Comparison of ENCODE assay signal across 9 cellular contexts in genomic region chr1:42966688-42967609, GRCh38. TPM values are rescaled to one million over a fixed set of nuclear protein-coding genes. Genes with fewer than 3 reads are reported as not detected.
A peak's percentile ranks its signal among the peaks of the same experiment; 100 is the strongest.
DNase-seq lines count a peak whose midpoint lies in the region; ATAC-seq and TF ChIP-seq lines count a peak whose summit lies in the region.
"Had no signal": no experiment of that assay in that cellular context is flagged by ENCODE, and none has a peak within 500 bp of the region (broad histone marks: within the 10 kb centered on the region; RNA-seq: fewer than 3 reads in every experiment).

No MANE protein-coding gene starts in this region.

- H3K4me1 ChIP-seq in NT2/D1 (ENCODE audit: insufficient read depth, insufficient read length), result peaks cover 14% of the 10 kb centered on the region
- peaks cover 0 to 12% of the 10 kb centered on the region in 2 donors for H3K4me1 ChIP-seq in esophagus (ENCODE audit: control insufficient read depth in 2 of 2, insufficient read depth in 2 of 2, low read length in 1 of 2)
- H3K4me1 ChIP-seq in right atrium auricular region, result peaks cover 0 to 14% of the 10 kb centered on the region in 2 donors

- H3K27me3 Mint-ChIP-seq in glutamatergic neuron (ENCODE audit: unreplicated experiment), result peaks cover 7% of the 10 kb centered on the region
- H3K27me3 Mint-ChIP-seq: activated naive CD8-positive, alpha-beta T cell treated with anti-CD3 and anti-CD28 coated beads, Interleukin-2, amount 10 ng/mL, durations not matched to agents 7 days and 5 days had no signal

- CTCF ChIA-PET in AG04450 (lab: Charles Lee), result interaction anchor here (0.8 to 0.9 kb wide), 2 partner anchors 53 to 107 kb away, joined by 3 to 4 read pairs; no protein-coding TSS in a partner anchor

- DNase-seq in AG04450 (ENCODE audit: low read depth, low spot score), result peak; percentile 76
- DNase-seq in HK-2 (ENCODE audit: unreplicated experiment), result peak; percentile 85
- DNase-seq in NT2/D1 (ENCODE audit: low read depth, low spot score), result no peak
- peak; percentile 97 for DNase-seq in retinal pigment epithelial cell (ENCODE audit: low read depth)
- no peak for DNase-seq in right atrium auricular region (ENCODE audit: low spot score)
- DNase-seq in glutamatergic neuron, result no peak
- DNase-seq: activated naive CD8-positive, alpha-beta T cell treated with anti-CD3 and anti-CD28 coated beads, Interleukin-2, amount 10 ng/mL, durations not matched to agents 7 days and 5 days had no signal

- H3K9me3 Mint-ChIP-seq in glutamatergic neuron (ENCODE audit: unreplicated experiment), result peaks cover 1% of the 10 kb centered on the region
- H3K9me3 Mint-ChIP-seq: activated naive CD8-positive, alpha-beta T cell treated with anti-CD3 and anti-CD28 coated beads, Interleukin-2, amount 10 ng/mL, durations not matched to agents 7 days and 5 days had no signal

- WGBS in esophagus, 2 donors, result 40 to 42% methylated on average over 10 of the region's 10 CpGs

- H3K4me3 ChIP-seq in AG04450 (ENCODE audit: low read depth, low read length) (no peak overlapping the region), NT2/D1 (ENCODE audit: insufficient read length, low read depth) (no peak overlapping the region), esophagus (ENCODE audit: low read depth in 1 of 2, low read length in 2 of 2) (no peak overlapping the region), retinal pigment epithelial cell (ENCODE audit: low read length) (no peak overlapping the region), right atrium auricular region (no peak overlapping the region)

- ATAC-seq in HG03135 (IDR thresholded peaks at IDR 0.05; ENCODE audit: unreplicated experiment), result no peak

- H3K9ac ChIP-seq in NT2/D1 (ENCODE audit: insufficient read length, low read depth), result peak overlapping the region; percentile 66

- TF ChIP-seq CTCF in AG04450 (IDR thresholded peaks at IDR 0.05; ENCODE audit: low read depth, low read length), result no peak
- no peak for TF ChIP-seq CTCF in retinal pigment epithelial cell (conservative IDR thresholded peaks at IDR 0.05; ENCODE audit: low read depth, low read length)
- no peak for TF ChIP-seq CTCF in right atrium auricular region (IDR thresholded peaks at IDR 0.05)
- TF ChIP-seq CTCF in glutamatergic neuron (IDR thresholded peaks at IDR 0.05; ENCODE audit: partially characterized antibody, unreplicated experiment), result no peak

- POLR2A ChIA-PET in AG04450 (lab: Yijun Ruan, JAX), result interaction anchor here (0.5 to 1.1 kb wide), 3 partner anchors 8 to 1301 kb away, joined by 3 read pairs; no protein-coding TSS in a partner anchor

- no peaks in the 10 kb centered on the region for H3K36me3 Mint-ChIP-seq in glutamatergic neuron (ENCODE audit: unreplicated experiment)
- H3K36me3 Mint-ChIP-seq: activated naive CD8-positive, alpha-beta T cell treated with anti-CD3 and anti-CD28 coated beads, Interleukin-2, amount 10 ng/mL, durations not matched to agents 7 days and 5 days had no signal

- H3K27ac ChIP-seq in AG04450 (ENCODE audit: low read depth, low read length) (peak overlapping the region; percentile 93), esophagus (ENCODE audit: low read depth in 2 of 2, low read length in 1 of 2) (peak overlapping the region; percentile 88 to 90), right atrium auricular region (no peak overlapping the region)

- no peak overlapping the region for H3K4me3 Mint-ChIP-seq in glutamatergic neuron (ENCODE audit: unreplicated experiment)
- H3K4me3 Mint-ChIP-seq: activated naive CD8-positive, alpha-beta T cell treated with anti-CD3 and anti-CD28 coated beads, Interleukin-2, amount 10 ng/mL, durations not matched to agents 7 days and 5 days had no signal

- H3K36me3 ChIP-seq in NT2/D1 (ENCODE audit: insufficient read depth, insufficient read length, low read length) (peaks cover 23% of the 10 kb centered on the region), esophagus (ENCODE audit: control insufficient read depth in 2 of 2, insufficient read depth in 2 of 2, low read length in 1 of 2) (no peaks in the 10 kb centered on the region), right atrium auricular region (no peaks in the 10 kb centered on the region)

- H3K27me3 ChIP-seq in AG04450 (ENCODE audit: control insufficient read depth, insufficient read depth, low read length) (no peaks in the 10 kb centered on the region), NT2/D1 (ENCODE audit: insufficient read depth, insufficient read length) (no peaks in the 10 kb centered on the region), esophagus (ENCODE audit: control insufficient read depth in 1 of 2, insufficient read depth in 2 of 2, low read length in 2 of 2) (no peaks in the 10 kb centered on the region), right atrium auricular region (no peaks in the 10 kb centered on the region)

- H3K9me3 ChIP-seq in AG04450 (ENCODE audit: control insufficient read depth, insufficient read depth, low read length) (no peaks in the 10 kb centered on the region), NT2/D1 (ENCODE audit: insufficient read depth, low read length) (no peaks in the 10 kb centered on the region), esophagus (ENCODE audit: control insufficient read depth in 2 of 2, insufficient read depth in 1 of 2, low read depth in 1 of 2, low read length in 1 of 2) (no peaks in the 10 kb centered on the region), right atrium auricular region (no peaks in the 10 kb centered on the region)

- no peak overlapping the region for H3K27ac Mint-ChIP-seq in glutamatergic neuron (ENCODE audit: unreplicated experiment)
- H3K27ac Mint-ChIP-seq: activated naive CD8-positive, alpha-beta T cell treated with anti-CD3 and anti-CD28 coated beads, Interleukin-2, amount 10 ng/mL, durations not matched to agents 7 days and 5 days had no signal

- peaks cover 12% of the 10 kb centered on the region for H3K4me1 Mint-ChIP-seq in glutamatergic neuron (ENCODE audit: low read depth, unreplicated experiment)

RNA-seq across cellular contexts. Expression of gene SLC2A1, which starts 8.3 kb away (rescaled TPM):
- 114 and 140 TPM in 2 replicates for polyA plus RNA-seq in AG04450 (2011; rRNA removed)
- 125 and 154 TPM in 2 replicates for polyA minus RNA-seq in AG04450 (2011; rRNA and poly(A)+ RNA removed)
- polyA plus RNA-seq in esophagus, result 100 to 1,000 TPM in 1 of 2 donors, 10 to 100 TPM in 1; 70.3 to 115 TPM
- 10 to 100 TPM; 25.0 to 51.5 TPM for total RNA-seq in right atrium auricular region
- total RNA-seq in glutamatergic neuron (ENCODE audit: unreplicated experiment), result 25.0 TPM

Comparison
In these comparisons a context has a peak if more than half of its experiments do, and no peak if none do; other contexts are left out.
1. DNase-seq: peak in AG04450 (single experiment), HK-2 (single experiment) and retinal pigment epithelial cell (single experiment); none in NT2/D1 (single experiment), right atrium auricular region (single experiment) and glutamatergic neuron (single experiment).
2. H3K27ac ChIP-seq: peak in AG04450 (single experiment) and esophagus (2 of 2); none in right atrium auricular region (0 of 2).